In genomic region chr12:58787021-58787760, GRCh38 we compare ENCODE assay signal across 1 cellular context.
TF ChIP-seq lines count a peak whose summit lies in the region.

No MANE protein-coding gene starts in this region.

TF ChIP-seq in H1, 55 proteins besides CTCF, POLR2A, EP300 and RAD21:
- no peak for TF ChIP-seq RXRA (IDR thresholded peaks at IDR 0.05; ENCODE audit: insufficient read depth, low read depth, low read length)
- TF ChIP-seq SIX5 (IDR thresholded peaks at IDR 0.05; ENCODE audit: low read depth, low read length) = no peak
- TF ChIP-seq FOSL1 (IDR thresholded peaks at IDR 0.05; ENCODE audit: insufficient read depth, low read depth, low read length) = no peak
- TF ChIP-seq ATF3 (IDR thresholded peaks at IDR 0.05; ENCODE audit: insufficient read depth, low read depth, low read length) = no peak
- TF ChIP-seq JUND (IDR thresholded peaks at IDR 0.05; ENCODE audit: low read length) = no peak
- no peak for TF ChIP-seq EZH2 (IDR thresholded peaks at IDR 0.05; ENCODE audit: low read depth, low read length, severe bottlenecking)
- TF ChIP-seq BACH1 (IDR thresholded peaks at IDR 0.05; ENCODE audit: low read length) = no peak
- TF ChIP-seq POLR2AphosphoS5 (IDR thresholded peaks at IDR 0.05; ENCODE audit: low read depth, low read length) = no peak
